Comparison of ENCODE assay signal across 8 cellular contexts in genomic region chr12:55355333-55355732, GRCh38. TPM values are rescaled to one million over a fixed set of nuclear protein-coding genes. Genes with fewer than 3 reads are reported as not detected.
"Had no signal": no experiment of that assay in that cellular context is flagged by ENCODE, and none has a peak within 500 bp of the region (broad histone marks: within the 10 kb centered on the region; RNA-seq: fewer than 3 reads in every experiment).

No MANE protein-coding gene starts in this region.

RNA-seq across cellular contexts. Expression of gene OR6C75, which starts 7.4 kb away (rescaled TPM):
- total RNA-seq: LHCN-M2, MCF 10A, NCI-H460, PC-3, Peyer's patch, Right ventricle myocardium superior, SJSA1 had no signal
- polyA plus RNA-seq: SK-N-SH had no signal

RNA-seq across cellular contexts. Expression of gene OR6C3, which starts 24.8 kb away (rescaled TPM):
- total RNA-seq: LHCN-M2, MCF 10A, NCI-H460, PC-3, Peyer's patch, Right ventricle myocardium superior, SJSA1 had no signal
- polyA plus RNA-seq: SK-N-SH had no signal

RNA-seq across cellular contexts. Expression of gene OR6C1, which starts 41.2 kb away (rescaled TPM):
- total RNA-seq: LHCN-M2, MCF 10A, NCI-H460, PC-3, Peyer's patch, Right ventricle myocardium superior, SJSA1 had no signal
- polyA plus RNA-seq: SK-N-SH had no signal

RNA-seq across cellular contexts. Expression of gene OR6C65, which starts 45.0 kb away (rescaled TPM):
- total RNA-seq: LHCN-M2, MCF 10A, NCI-H460, PC-3, Peyer's patch, Right ventricle myocardium superior, SJSA1 had no signal
- polyA plus RNA-seq: SK-N-SH had no signal

RNA-seq across cellular contexts. Expression of gene OR6C6, which starts 59.0 kb away (rescaled TPM):
- total RNA-seq: LHCN-M2, MCF 10A, NCI-H460, PC-3, Peyer's patch, Right ventricle myocardium superior, SJSA1 had no signal
- polyA plus RNA-seq: SK-N-SH had no signal
